In the genomic region with DNA sequence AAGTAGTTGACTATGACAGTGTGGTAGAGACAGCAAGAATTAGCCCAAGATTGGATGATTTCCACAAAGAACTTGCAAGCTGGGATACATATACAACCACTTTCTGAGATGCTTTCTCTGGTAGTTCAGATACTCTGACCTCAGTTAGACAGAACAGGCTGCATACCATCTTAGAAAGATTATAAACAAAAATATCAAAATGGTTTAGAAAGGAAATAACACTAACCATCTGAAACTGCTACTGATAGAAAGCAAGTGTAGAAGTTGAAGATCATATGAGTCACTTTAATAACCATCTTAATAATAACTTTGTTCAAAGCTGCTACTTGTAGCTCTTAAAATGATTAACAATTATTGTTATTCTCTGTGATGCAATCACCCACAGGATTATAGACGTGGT, we compare ENCODE assay signal across 19 cellular contexts.
DNase-seq lines count a peak whose midpoint lies in the region; ATAC-seq and TF ChIP-seq lines count a peak whose summit lies in the region.
"Had no signal": no experiment of that assay in that cellular context is flagged by ENCODE, and none has a peak within 500 bp of the region (broad histone marks: within the 10 kb centered on the region; RNA-seq: fewer than 3 reads in every experiment).

No MANE protein-coding gene starts in this region.

- H4K8ac ChIP-seq in IMR-90 (ENCODE audit: low read depth in 2 of 2, low read length in 2 of 2) = no peak overlapping the region

- H3K56ac ChIP-seq in IMR-90 (ENCODE audit: extremely low read depth, insufficient read depth, low read length) = no peak overlapping the region

- POLR2A ChIA-PET in IMR-90 (lab: Charles Lee; ENCODE audit: unreplicated experiment) = no interaction called here

- H2BK15ac ChIP-seq in IMR-90 (ENCODE audit: low read depth, low read length) = no peak overlapping the region

- no CpG with 5 or more reads among the region's 1 CpG for WGBS in IMR-90 (ENCODE audit: extremely low coverage in 2 of 2, insufficient read length in 1 of 2), 2 experiments
- WGBS in mammary epithelial cell (ENCODE audit: low coverage, missing lambda C conversion rate) = 63% methylated on average over 1 of the region's 1 CpG

- H3K27ac ChIP-seq in IMR-90 (ENCODE audit: insufficient read depth, low read length) (no peak overlapping the region), mammary epithelial cell (ENCODE audit: insufficient read depth, low read depth, low read length) (no peak overlapping the region)
- H3K27ac ChIP-seq: BLaER1 had no signal

- H3K9ac ChIP-seq in IMR-90 (ENCODE audit: low read depth, low read length) (no peak overlapping the region), mammary epithelial cell (ENCODE audit: insufficient read depth, low read length) (no peak overlapping the region)
- H3K9ac ChIP-seq: BLaER1 had no signal

- TF ChIP-seq POLR2A in IMR-90 (IDR thresholded peaks at IDR 0.05; ENCODE audit: low read depth, low read length) = no peak

- peak; percentile 38 for DNase-seq in GM12865 (ENCODE audit: low read depth)
- peak; percentile 84 for DNase-seq in IMR-90
- peak; percentile 8 for DNase-seq in fibroblast of peridontal ligament (ENCODE audit: extremely low read depth)
- DNase-seq in renal cortical epithelial cell (ENCODE audit: low read depth) = peak; percentile 6
- DNase-seq in Right ventricle myocardium superior = no peak
- DNase-seq in mammary epithelial cell = no peak
- no peak for DNase-seq in activated T-cell treated with anti-CD3 and anti-CD28 coated beads for 4 hours
- DNase-seq: Caco-2; CD4-positive, alpha-beta T cell; DMS 273 treated with DMSO at 0.1 percent for 48 hours; DND-41; Karpas-422; MV-4-11; NCI-H1105 treated with DMSO at 0.1 percent for 48 hours; NCI-H2081; NCI-H446; NCI-H526 treated with DMSO at 0.1 percent for 48 hours; SHP77 had no signal

- BruUV-seq in IMR-90 (replicated peaks; lab: Mats Ljungman, UMichigan) (no TSS peak), mammary epithelial cell (replicated peaks; lab: Mats Ljungman, UMichigan) (no TSS peak)

- intact Hi-C loops in IMR-90 (cut with micrococcal nuclease) = loop anchor here (5.0 kb wide), 1 partner anchor 161 kb away; no protein-coding TSS in a partner anchor
- intact Hi-C loops in Right ventricle myocardium superior (cut with DNase I) = no loop called here
- intact Hi-C loops in mammary epithelial cell (cut with micrococcal nuclease) = no loop called here

- H2BK20ac ChIP-seq in IMR-90 (ENCODE audit: low read depth, low read length) = no peak overlapping the region

- no peaks in the 10 kb centered on the region for H3K79me2 ChIP-seq in mammary epithelial cell (ENCODE audit: insufficient read depth, low read length)

- CTCF ChIA-PET in IMR-90 (lab: Yijun Ruan, JAX) = no interaction called here
- CTCF ChIA-PET in mammary epithelial cell (lab: Charles Lee; ENCODE audit: low non-redundant PET) = no interaction called here

- no peaks in the 10 kb centered on the region for H4K20me1 ChIP-seq in IMR-90 (ENCODE audit: insufficient read depth, low read length)
- H4K20me1 ChIP-seq in mammary epithelial cell (ENCODE audit: insufficient read depth, low read length) = no peaks in the 10 kb centered on the region
- H4K20me1 ChIP-seq: BLaER1 had no signal

- no peak overlapping the region for H2AK5ac ChIP-seq in IMR-90 (ENCODE audit: low read depth, low read length)

- ATAC-seq in IMR-90 (ENCODE audit: low read depth) (peak; percentile 89), Right ventricle myocardium superior (ENCODE audit: poor library complexity) (no peak)

- peak overlapping the region; percentile 64 for H2BK5ac ChIP-seq in IMR-90 (ENCODE audit: low read depth, low read length, poor library complexity, severe bottlenecking)

- H3K4me3 ChIP-seq in GM12865 (ENCODE audit: low read depth, low read length) = no peak overlapping the region
- no peak overlapping the region for H3K4me3 ChIP-seq in IMR-90 (ENCODE audit: insufficient read depth, low read depth, low read length)
- H3K4me3 ChIP-seq in mammary epithelial cell (replicated peaks in 1 of 3; ENCODE audit: insufficient read depth in 1 of 3, low read depth in 2 of 3, low read length in 3 of 3) = no peak overlapping the region
- H3K4me3 ChIP-seq: BLaER1 had no signal

- no peak overlapping the region for H4K91ac ChIP-seq in IMR-90 (ENCODE audit: insufficient read depth, low read depth, low read length)

- H3K36me3 ChIP-seq in IMR-90 (ENCODE audit: control insufficient read depth, insufficient read depth, low read length) = no peaks in the 10 kb centered on the region
- H3K36me3 ChIP-seq in mammary epithelial cell (ENCODE audit: insufficient read depth, low read length) = no peaks in the 10 kb centered on the region
- H3K36me3 ChIP-seq: BLaER1 had no signal

- TF ChIP-seq RAD21 in IMR-90 (IDR thresholded peaks at IDR 0.05; ENCODE audit: low read length) = no peak

- no peaks in the 10 kb centered on the region; the same call in 1 of the 2 replicates for H3K9me1 ChIP-seq in IMR-90 (ENCODE audit: insufficient read depth, low read length)

- no peak overlapping the region for H2AFZ ChIP-seq in IMR-90 (replicated peaks; ENCODE audit: low read length, poor library complexity)
- no peak overlapping the region for H2AFZ ChIP-seq in mammary epithelial cell (ENCODE audit: low read depth, low read length)

- H3K79me1 ChIP-seq in IMR-90 (ENCODE audit: low read depth in 1 of 2, low read length in 2 of 2) = no peaks in the 10 kb centered on the region

- in situ Hi-C loops in IMR-90 (cut with MboI; ENCODE audit: low sequenced_read_pairs) (no loop called here), mammary epithelial cell (cut with MboI; ENCODE audit: low sequenced_read_pairs in 2 of 2) (no loop called here)

- no peaks in the 10 kb centered on the region for H3K9me3 ChIP-seq in IMR-90 (ENCODE audit: control insufficient read depth, insufficient read depth, low read length)
- no peaks in the 10 kb centered on the region for H3K9me3 ChIP-seq in mammary epithelial cell (replicated peaks; ENCODE audit: insufficient read depth, low read length)
- H3K9me3 ChIP-seq: BLaER1, Caco-2 had no signal

- dilution Hi-C loops in IMR-90 (cut with HindIII; ENCODE audit: low sequenced_read_pairs, unreplicated experiment) (no loop called here), mammary epithelial cell (cut with HindIII; ENCODE audit: low sequenced_read_pairs) (no loop called here)

- H3K18ac ChIP-seq in IMR-90 (ENCODE audit: low read depth, low read length) = no peak overlapping the region

- H3K27me3 ChIP-seq in IMR-90 (ENCODE audit: control insufficient read depth, insufficient read depth, low read length) (no peaks in the 10 kb centered on the region), mammary epithelial cell (ENCODE audit: insufficient read depth, low read length) (no peaks in the 10 kb centered on the region)
- H3K27me3 ChIP-seq: BLaER1 had no signal

- TF ChIP-seq CTCF in GM12865 (IDR thresholded peaks at IDR 0.05; ENCODE audit: insufficient read depth, low read depth, low read length, missing control alignments) = no peak
- TF ChIP-seq CTCF in IMR-90 (conservative IDR thresholded peaks at IDR 0.05; ENCODE audit: low read depth, low read length) = no peak
- no peak for TF ChIP-seq CTCF in mammary epithelial cell (conservative IDR thresholded peaks at IDR 0.05 in 1 of 2, IDR thresholded peaks at IDR 0.05 in 1 of 2; ENCODE audit: extremely low read depth in 1 of 2, insufficient read depth in 1 of 2, low read depth in 1 of 2, low read length in 2 of 2)

- no peak overlapping the region for H4K5ac ChIP-seq in IMR-90 (ENCODE audit: low read depth, low read length)

- no peak overlapping the region for H3K4me2 ChIP-seq in IMR-90 (ENCODE audit: low read depth, low read length)
- no peak overlapping the region for H3K4me2 ChIP-seq in mammary epithelial cell (ENCODE audit: insufficient read depth, low read depth, low read length)
- H3K4me2 ChIP-seq: BLaER1 had no signal

- H3K14ac ChIP-seq in IMR-90 (replicated peaks; ENCODE audit: low read depth, low read length) = no peak overlapping the region

- H3K4ac ChIP-seq in IMR-90 (ENCODE audit: low read depth, low read length) = no peak overlapping the region

- H3K4me1 ChIP-seq in IMR-90 (ENCODE audit: control insufficient read depth, insufficient read depth, low read length) = peaks cover 11% of the 10 kb centered on the region
- no peaks in the 10 kb centered on the region for H3K4me1 ChIP-seq in mammary epithelial cell (ENCODE audit: insufficient read depth, low read length)
- H3K4me1 ChIP-seq: BLaER1 had no signal

- H2BK120ac ChIP-seq in IMR-90 (ENCODE audit: low read depth, low read length) = no peak overlapping the region

- no peak overlapping the region for H2AK9ac ChIP-seq in IMR-90 (replicated peaks; ENCODE audit: low read depth, low read length, poor library complexity)

- no peak overlapping the region for H3K23ac ChIP-seq in IMR-90 (ENCODE audit: low read depth, low read length)

TF ChIP-seq in IMR-90, 13 proteins besides CTCF, POLR2A, EP300 and RAD21:
- TF ChIP-seq CEBPB (IDR thresholded peaks at IDR 0.05; ENCODE audit: low read depth, low read length) (peak; percentile 78), RFX5 (IDR thresholded peaks at IDR 0.05; ENCODE audit: low read depth, low read length) (no peak)

Comparison
In these comparisons a context has a peak if more than half of its experiments do, and no peak if none do; other contexts are left out.
1. DNase-seq: peak in GM12865 (single experiment), IMR-90 (single experiment), fibroblast of peridontal ligament (single experiment) and renal cortical epithelial cell (single experiment); none in Right ventricle myocardium superior (single experiment), mammary epithelial cell (single experiment) and activated T-cell treated with anti-CD3 and anti-CD28 coated beads for 4 hours (single experiment).